Comparison of ENCODE assay signal across 2 cellular contexts in the genomic region with DNA sequence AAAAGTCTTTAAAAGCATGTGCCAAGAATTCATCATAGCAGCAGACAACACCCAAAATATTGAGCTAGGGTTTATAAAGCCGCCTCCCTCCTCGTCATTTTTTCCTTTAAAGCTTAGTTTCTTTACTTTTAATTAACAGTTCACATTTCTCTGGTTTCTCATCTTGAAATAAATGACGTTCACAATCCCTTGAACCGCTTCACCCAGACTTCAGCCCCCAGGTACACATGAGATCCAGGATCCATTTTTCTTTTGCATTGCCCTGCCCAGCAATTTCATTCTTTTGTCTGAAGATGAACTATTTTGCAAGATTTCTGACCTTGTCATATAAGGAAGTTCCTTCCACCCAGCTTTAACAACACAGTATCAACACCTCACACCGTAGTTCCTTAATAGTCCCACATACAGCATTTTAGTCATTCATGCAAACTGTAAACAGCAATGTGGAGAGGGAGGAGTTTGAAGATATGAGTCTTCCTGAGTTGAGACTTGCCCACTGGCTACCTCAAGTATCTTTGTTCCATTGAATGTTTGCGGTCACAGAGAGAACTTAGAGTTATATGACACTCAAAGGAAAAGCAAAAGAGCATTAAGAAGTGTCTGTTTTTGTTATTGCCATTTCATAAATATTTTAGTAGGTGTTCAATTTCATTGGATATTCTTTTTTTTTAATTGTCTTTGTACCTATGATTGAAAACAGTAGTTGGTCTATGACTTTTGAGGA.
TF ChIP-seq lines count a peak whose summit lies in the region.

No MANE protein-coding gene starts in this region.

TF ChIP-seq in liver, 16 proteins besides CTCF, POLR2A, EP300 and RAD21:
- TF ChIP-seq SP1 (IDR thresholded peaks at IDR 0.05): peak; percentile 6
- no peak for TF ChIP-seq TAF1 (conservative IDR thresholded peaks at IDR 0.05)

TF ChIP-seq in HepG2, 621 proteins besides CTCF, POLR2A, EP300 and RAD21:
- no peak for TF ChIP-seq HNF4G (IDR thresholded peaks at IDR 0.05; ENCODE audit: borderline replicate concordance, low read depth, low read length)
- TF ChIP-seq HNF4G (CRISPR knock-in tag; IDR thresholded peaks at IDR 0.05; ENCODE audit: borderline replicate concordance, low read depth): no peak
- TF ChIP-seq ZNF644 (CRISPR knock-in tag; IDR thresholded peaks at IDR 0.05; ENCODE audit: low read depth): no peak
- TF ChIP-seq, protein P1, sequence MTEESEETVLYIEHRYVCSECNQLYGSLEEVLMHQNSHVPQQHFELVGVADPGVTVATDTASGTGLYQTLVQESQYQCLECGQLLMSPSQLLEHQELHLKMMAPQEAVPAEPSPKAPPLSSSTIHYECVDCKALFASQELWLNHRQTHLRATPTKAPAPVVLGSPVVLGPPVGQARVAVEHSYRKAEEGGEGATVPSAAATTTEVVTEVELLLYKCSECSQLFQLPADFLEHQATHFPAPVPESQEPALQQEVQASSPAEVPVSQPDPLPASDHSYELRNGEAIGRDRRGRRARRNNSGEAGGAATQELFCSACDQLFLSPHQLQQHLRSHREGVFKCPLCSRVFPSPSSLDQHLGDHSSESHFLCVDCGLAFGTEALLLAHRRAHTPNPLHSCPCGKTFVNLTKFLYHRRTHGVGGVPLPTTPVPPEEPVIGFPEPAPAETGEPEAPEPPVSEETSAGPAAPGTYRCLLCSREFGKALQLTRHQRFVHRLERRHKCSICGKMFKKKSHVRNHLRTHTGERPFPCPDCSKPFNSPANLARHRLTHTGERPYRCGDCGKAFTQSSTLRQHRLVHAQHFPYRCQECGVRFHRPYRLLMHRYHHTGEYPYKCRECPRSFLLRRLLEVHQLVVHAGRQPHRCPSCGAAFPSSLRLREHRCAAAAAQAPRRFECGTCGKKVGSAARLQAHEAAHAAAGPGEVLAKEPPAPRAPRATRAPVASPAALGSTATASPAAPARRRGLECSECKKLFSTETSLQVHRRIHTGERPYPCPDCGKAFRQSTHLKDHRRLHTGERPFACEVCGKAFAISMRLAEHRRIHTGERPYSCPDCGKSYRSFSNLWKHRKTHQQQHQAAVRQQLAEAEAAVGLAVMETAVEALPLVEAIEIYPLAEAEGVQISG (CRISPR knock-in tag; IDR thresholded peaks at IDR 0.05): no peak
- TF ChIP-seq KLF11 (CRISPR knock-in tag; IDR thresholded peaks at IDR 0.05): no peak
- TF ChIP-seq TMF1 (CRISPR knock-in tag; IDR thresholded peaks at IDR 0.05; ENCODE audit: low read depth): no peak
- no peak for TF ChIP-seq SNAI1 (CRISPR knock-in tag; IDR thresholded peaks at IDR 0.05; ENCODE audit: borderline replicate concordance)
- TF ChIP-seq ZNF619 (CRISPR knock-in tag; IDR thresholded peaks at IDR 0.05): no peak
- TF ChIP-seq ZNF879 (CRISPR knock-in tag; IDR thresholded peaks at IDR 0.05): no peak
- TF ChIP-seq ZNF703 (CRISPR knock-in tag; IDR thresholded peaks at IDR 0.05; ENCODE audit: borderline replicate concordance): no peak
- TF ChIP-seq GFI1 (CRISPR knock-in tag; IDR thresholded peaks at IDR 0.05; ENCODE audit: borderline replicate concordance): no peak
- TF ChIP-seq ZKSCAN8 (CRISPR knock-in tag; IDR thresholded peaks at IDR 0.05; ENCODE audit: borderline replicate concordance): no peak
- TF ChIP-seq FIP1L1 (IDR thresholded peaks at IDR 0.05; ENCODE audit: borderline replicate concordance, insufficient read depth, low read depth, low read length): no peak
- TF ChIP-seq, protein P2, sequence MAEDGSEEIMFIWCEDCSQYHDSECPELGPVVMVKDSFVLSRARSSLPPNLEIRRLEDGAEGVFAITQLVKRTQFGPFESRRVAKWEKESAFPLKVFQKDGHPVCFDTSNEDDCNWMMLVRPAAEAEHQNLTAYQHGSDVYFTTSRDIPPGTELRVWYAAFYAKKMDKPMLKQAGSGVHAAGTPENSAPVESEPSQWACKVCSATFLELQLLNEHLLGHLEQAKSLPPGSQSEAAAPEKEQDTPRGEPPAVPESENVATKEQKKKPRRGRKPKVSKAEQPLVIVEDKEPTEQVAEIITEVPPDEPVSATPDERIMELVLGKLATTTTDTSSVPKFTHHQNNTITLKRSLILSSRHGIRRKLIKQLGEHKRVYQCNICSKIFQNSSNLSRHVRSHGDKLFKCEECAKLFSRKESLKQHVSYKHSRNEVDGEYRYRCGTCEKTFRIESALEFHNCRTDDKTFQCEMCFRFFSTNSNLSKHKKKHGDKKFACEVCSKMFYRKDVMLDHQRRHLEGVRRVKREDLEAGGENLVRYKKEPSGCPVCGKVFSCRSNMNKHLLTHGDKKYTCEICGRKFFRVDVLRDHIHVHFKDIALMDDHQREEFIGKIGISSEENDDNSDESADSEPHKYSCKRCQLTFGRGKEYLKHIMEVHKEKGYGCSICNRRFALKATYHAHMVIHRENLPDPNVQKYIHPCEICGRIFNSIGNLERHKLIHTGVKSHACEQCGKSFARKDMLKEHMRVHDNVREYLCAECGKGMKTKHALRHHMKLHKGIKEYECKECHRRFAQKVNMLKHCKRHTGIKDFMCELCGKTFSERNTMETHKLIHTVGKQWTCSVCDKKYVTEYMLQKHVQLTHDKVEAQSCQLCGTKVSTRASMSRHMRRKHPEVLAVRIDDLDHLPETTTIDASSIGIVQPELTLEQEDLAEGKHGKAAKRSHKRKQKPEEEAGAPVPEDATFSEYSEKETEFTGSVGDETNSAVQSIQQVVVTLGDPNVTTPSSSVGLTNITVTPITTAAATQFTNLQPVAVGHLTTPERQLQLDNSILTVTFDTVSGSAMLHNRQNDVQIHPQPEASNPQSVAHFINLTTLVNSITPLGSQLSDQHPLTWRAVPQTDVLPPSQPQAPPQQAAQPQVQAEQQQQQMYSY (CRISPR knock-in tag; IDR thresholded peaks at IDR 0.05): no peak
- no peak for TF ChIP-seq SAP130 (CRISPR knock-in tag; IDR thresholded peaks at IDR 0.05; ENCODE audit: low read depth)
- TF ChIP-seq ZNF839 (CRISPR knock-in tag; IDR thresholded peaks at IDR 0.05; ENCODE audit: borderline replicate concordance): no peak
- no peak for TF ChIP-seq ZNF766 (CRISPR knock-in tag; IDR thresholded peaks at IDR 0.05; ENCODE audit: borderline replicate concordance)
- TF ChIP-seq MED13 (CRISPR knock-in tag; IDR thresholded peaks at IDR 0.05): no peak
